Comparison of ENCODE assay signal across 8 cellular contexts in the genomic region with DNA sequence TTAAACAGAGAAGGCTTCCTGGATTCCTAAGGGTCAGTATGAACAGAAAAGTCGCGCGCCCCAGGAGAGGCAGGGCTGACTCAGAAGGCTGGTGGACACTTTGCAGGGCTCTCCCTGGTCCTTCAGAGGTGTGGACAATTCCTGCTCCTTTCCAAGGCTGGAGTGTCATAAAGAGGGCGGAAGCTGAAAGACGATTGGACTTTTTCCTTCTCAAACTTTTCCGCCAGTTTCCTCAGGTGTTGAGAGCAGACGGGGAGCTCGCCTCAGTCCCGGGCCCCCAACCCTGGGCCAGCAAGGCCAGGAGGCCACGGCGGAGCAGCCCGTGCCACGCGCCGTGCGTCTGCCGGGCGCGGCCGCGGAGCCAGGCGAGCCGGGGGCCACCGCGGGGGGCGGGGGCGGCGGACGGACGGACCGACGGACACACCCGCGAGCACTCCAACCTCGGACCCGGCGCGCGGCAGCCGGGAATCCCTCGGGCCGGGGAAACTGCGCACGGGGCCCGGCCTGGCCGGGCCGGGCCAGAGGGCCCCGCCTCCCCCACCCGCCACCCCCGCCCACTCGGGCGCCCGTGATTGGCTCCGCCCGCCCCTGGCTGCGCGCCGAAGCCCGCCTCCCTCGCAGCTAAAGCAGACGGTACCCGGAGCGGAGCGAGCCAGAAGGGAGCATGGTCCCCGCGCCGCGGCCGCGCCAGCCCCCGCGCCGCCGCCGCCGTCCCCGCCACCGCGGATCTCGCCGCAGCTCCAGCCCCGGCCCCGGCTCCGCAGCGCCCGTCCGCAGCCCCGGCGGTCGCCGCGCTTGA. TPM values are rescaled to one million over a fixed set of nuclear protein-coding genes. Genes with fewer than 3 reads are reported as not detected.
DNase-seq lines count a peak whose midpoint lies in the region; ATAC-seq lines count a peak whose summit lies in the region.

A gene (plus strand): TSS at position 629 of the 799 bp plus-strand sequence. CDS start 177,018 bp downstream, outside the sequence.

- peak within 1 kb of the TSS; percentile 88 for H3K18ac ChIP-seq in mesendoderm (ENCODE audit: low read length)

- H3K9ac ChIP-seq in mesendoderm (ENCODE audit: low read length), result peak within 1 kb of the TSS; percentile 72

- H3K56ac ChIP-seq in mesendoderm (ENCODE audit: low read length), result peak within 1 kb of the TSS; percentile 70

- H3K9me3 Mint-ChIP-seq in effector memory CD8-positive, alpha-beta T cell, result no peaks in the 10 kb centered on the region

- no peak within 1 kb of the TSS for H3K23ac ChIP-seq in mesendoderm (ENCODE audit: low read length)

- H3K27ac ChIP-seq in mesendoderm (ENCODE audit: low read depth, low read length), result no peak within 1 kb of the TSS

- H2BK15ac ChIP-seq in mesendoderm (replicated peaks; ENCODE audit: low read depth), result no peak within 1 kb of the TSS

- peak within 1 kb of the TSS; percentile 10 for H3K4me3 ChIP-seq in mesendoderm (ENCODE audit: low read length)

- H3K36me3 ChIP-seq in mesendoderm (ENCODE audit: control insufficient read depth, insufficient read depth, low read length), result no peaks in the 10 kb centered on the region

- H3K27me3 Mint-ChIP-seq in effector memory CD8-positive, alpha-beta T cell, result peaks cover 75 to 84% of the 10 kb centered on the region in 2 donors

- H2AK5ac ChIP-seq in mesendoderm (ENCODE audit: low read length), result no peak within 1 kb of the TSS

- no peaks in the 10 kb centered on the region for H3K4me1 ChIP-seq in mesendoderm (ENCODE audit: control insufficient read depth, low read depth, low read length)

- H3K4me2 ChIP-seq in mesendoderm (ENCODE audit: low read length), result peak within 1 kb of the TSS; percentile 96

- H3K27ac Mint-ChIP-seq in effector memory CD8-positive, alpha-beta T cell, result no peak within 1 kb of the TSS

- H3K4ac ChIP-seq in mesendoderm (ENCODE audit: low read depth, low read length), result no peak within 1 kb of the TSS

- H4K8ac ChIP-seq in mesendoderm (ENCODE audit: low read depth, low read length), result no peak within 1 kb of the TSS

- peak within 1 kb of the TSS; percentile 61 to 71 for H3K4me3 Mint-ChIP-seq in effector memory CD8-positive, alpha-beta T cell

- H3K36me3 Mint-ChIP-seq in effector memory CD8-positive, alpha-beta T cell (ENCODE audit: insufficient read depth), result no peaks in the 10 kb centered on the region

- no peak within 1 kb of the TSS for H4K5ac ChIP-seq in mesendoderm (ENCODE audit: low read length)

- peak; percentile 57 for ATAC-seq in HG02870 (IDR thresholded peaks at IDR 0.05; ENCODE audit: unreplicated experiment)
- peak; percentile 52 for ATAC-seq in effector memory CD8-positive, alpha-beta T cell (replicated peaks)

- H2BK5ac ChIP-seq in mesendoderm (ENCODE audit: low read length), result no peak within 1 kb of the TSS

- DNase-seq in NOMO-1 (lab: John Stamatoyannopoulos, UW; ENCODE audit: unreplicated experiment in 2 of 2) (peak; percentile 31 to 35), NOMO-1 treated with dmso at 0.1 percent for 144 hours (lab: John Stamatoyannopoulos, UW; ENCODE audit: unreplicated experiment) (no peak), NCI-H2171 treated with DMSO at 0.1 percent for 48 hours (lab: John Stamatoyannopoulos, UW) (peak; percentile 69), mesendoderm (peak; percentile 60)
- DNase-seq in activated CD8-positive, alpha-beta memory T cell treated with anti-CD3 and anti-CD28 coated beads for 24 hours, result peak; percentile 85
- DNase-seq in effector memory CD8-positive, alpha-beta T cell, result no peak
- peak; percentile 37 for DNase-seq in stimulated activated CD8-positive, alpha-beta memory T cell treated with anti-CD3 and anti-CD28 coated beads, Interleukin-15, amount 100 ng/mL, for 1 hour (ENCODE audit: low read depth)

- no peak within 1 kb of the TSS for H2BK120ac ChIP-seq in mesendoderm (ENCODE audit: low read depth, low read length)

- H3K27me3 ChIP-seq in mesendoderm (ENCODE audit: insufficient read depth, low read length, poor library complexity), result peaks cover 10% of the 10 kb centered on the region

- no peaks in the 10 kb centered on the region for H3K79me2 ChIP-seq in mesendoderm (ENCODE audit: control insufficient read depth, insufficient read depth, low read length)

- no peaks in the 10 kb centered on the region for H3K79me1 ChIP-seq in mesendoderm (ENCODE audit: low read length)

- H3K4me1 Mint-ChIP-seq in effector memory CD8-positive, alpha-beta T cell (ENCODE audit: low read depth in 2 of 2), result peaks cover 10 to 19% of the 10 kb centered on the region in 2 donors

- WGBS in mesendoderm (ENCODE audit: extremely low coverage, insufficient coverage, low lambda C conversion rate), result no CpG with 5 or more reads among the region's 92 CpGs

RNA-seq across cellular contexts. Expression of the gene that starts here (rescaled TPM):
- 1.7 TPM for polyA plus RNA-seq in mesendoderm (2013, experiment 1 of 2)
- polyA plus RNA-seq in mesendoderm (2013, experiment 2 of 2), result 1.6 TPM

Comparison
In these comparisons a context has a peak if more than half of its experiments do, and no peak if none do; other contexts are left out.
1. DNase-seq: peak in NOMO-1 (2 of 2), NCI-H2171 treated with DMSO at 0.1 percent for 48 hours (single experiment), activated CD8-positive, alpha-beta memory T cell treated with anti-CD3 and anti-CD28 coated beads for 24 hours (single experiment), mesendoderm (single experiment) and stimulated activated CD8-positive, alpha-beta memory T cell treated with anti-CD3 and anti-CD28 coated beads, Interleukin-15, amount 100 ng/mL, for 1 hour (single experiment); none in NOMO-1 treated with dmso at 0.1 percent for 144 hours (single experiment) and effector memory CD8-positive, alpha-beta T cell (0 of 3).